ENCODE assay signal across 16 cellular contexts in genomic region chr6:166960609-166960978, GRCh38. TPM values are rescaled to one million over a fixed set of nuclear protein-coding genes. Genes with fewer than 3 reads are reported as not detected.
A peak's percentile ranks its signal among the peaks of the same experiment; 100 is the strongest.
DNase-seq lines count a peak whose midpoint lies in the region; ATAC-seq, FAIRE-seq and TF ChIP-seq lines count a peak whose summit lies in the region.
"Had no signal": no experiment of that assay in that cellular context is flagged by ENCODE, and none has a peak within 500 bp of the region (broad histone marks: within the 10 kb centered on the region; RNA-seq: fewer than 3 reads in every experiment).

No MANE protein-coding gene starts in this region.

- peak overlapping the region; percentile 99 for H3K27ac Mint-ChIP-seq in activated CD4-positive, alpha-beta memory T cell treated with anti-CD3 and anti-CD28 coated beads, Interleukin-2, amount 10 ng/mL, durations not matched to agents 7 days and 5 days
- no peak overlapping the region for H3K27ac Mint-ChIP-seq in activated CD4-positive, alpha-beta memory T cell treated with anti-CD3 and anti-CD28 coated beads for 36 hours
- H3K27ac Mint-ChIP-seq in CD8-positive, alpha-beta T cell = peak overlapping the region; percentile 98

- no peaks in the 10 kb centered on the region for H3K27me3 Mint-ChIP-seq in activated CD4-positive, alpha-beta memory T cell treated with anti-CD3 and anti-CD28 coated beads, Interleukin-2, amount 10 ng/mL, durations not matched to agents 7 days and 5 days
- H3K27me3 Mint-ChIP-seq in activated CD4-positive, alpha-beta memory T cell treated with anti-CD3 and anti-CD28 coated beads for 36 hours = no peaks in the 10 kb centered on the region
- no peaks in the 10 kb centered on the region for H3K27me3 Mint-ChIP-seq in CD8-positive, alpha-beta T cell (ENCODE audit: low read depth)

- peaks cover 10% of the 10 kb centered on the region for H3K9me3 Mint-ChIP-seq in activated CD4-positive, alpha-beta memory T cell treated with anti-CD3 and anti-CD28 coated beads, Interleukin-2, amount 10 ng/mL, durations not matched to agents 7 days and 5 days
- peaks cover 16% of the 10 kb centered on the region for H3K9me3 Mint-ChIP-seq in activated CD4-positive, alpha-beta memory T cell treated with anti-CD3 and anti-CD28 coated beads for 36 hours
- H3K9me3 Mint-ChIP-seq in CD8-positive, alpha-beta T cell = peaks cover 7% of the 10 kb centered on the region

- POLR2A ChIA-PET in activated CD4-positive, alpha-beta memory T cell treated with anti-CD3 and anti-CD28 coated beads, Interleukin-2, amount 10 ng/mL, durations not matched to agents 7 days and 5 days (lab: Charles Lee) = no interaction called here
- POLR2A ChIA-PET in activated CD4-positive, alpha-beta memory T cell treated with anti-CD3 and anti-CD28 coated beads for 36 hours (lab: Charles Lee) = no interaction called here
- POLR2A ChIA-PET in CD8-positive, alpha-beta T cell (lab: Charles Lee) = interaction anchor here (1.3 to 1.5 kb wide), 2 partner anchors 10 to 39 kb away, joined by 3 to 4 read pairs; partner anchors contain the start of gene CEP43

- FAIRE-seq in GM12891 (lab: Jason Lieb, UNC) = no peak
- FAIRE-seq: urothelium cell line had no signal

- H3K36me3 Mint-ChIP-seq in activated CD4-positive, alpha-beta memory T cell treated with anti-CD3 and anti-CD28 coated beads, Interleukin-2, amount 10 ng/mL, durations not matched to agents 7 days and 5 days (ENCODE audit: low read depth) = peaks cover 7% of the 10 kb centered on the region
- H3K36me3 Mint-ChIP-seq in activated CD4-positive, alpha-beta memory T cell treated with anti-CD3 and anti-CD28 coated beads for 36 hours = peaks cover 4% of the 10 kb centered on the region
- peaks cover 4% of the 10 kb centered on the region for H3K36me3 Mint-ChIP-seq in CD8-positive, alpha-beta T cell

- no peak overlapping the region for H3K4me3 ChIP-seq in CD8-positive, alpha-beta T cell (ENCODE audit: low read depth, low read length)
- no peak overlapping the region for H3K4me3 ChIP-seq in colonic mucosa
- peak overlapping the region in 1 of 2 experiments; percentile 100 for H3K4me3 ChIP-seq in neutrophil (ENCODE audit: low read depth in 1 of 2, low read length in 1 of 2)
- H3K4me3 ChIP-seq: cardiac muscle cell, right atrium auricular region had no signal

- TF ChIP-seq POLR2A in GM12891 (IDR thresholded peaks at IDR 0.05; ENCODE audit: low read depth, low read length) = no peak

- no peak for ATAC-seq in CD8-positive, alpha-beta T cell
- ATAC-seq: left ventricle myocardium superior had no signal

- no peak overlapping the region for H3K27ac ChIP-seq in CD8-positive, alpha-beta T cell (ENCODE audit: low read depth, low read length)
- H3K27ac ChIP-seq in colonic mucosa = no peak overlapping the region
- peak overlapping the region; percentile 99 for H3K27ac ChIP-seq in neutrophil
- H3K27ac ChIP-seq: cardiac muscle cell, right atrium auricular region, RWPE1 had no signal

- DNase-seq in activated CD4-positive, alpha-beta memory T cell treated with anti-CD3 and anti-CD28 coated beads, Interleukin-2, amount 10 ng/mL, durations not matched to agents 7 days and 5 days = no peak
- no peak for DNase-seq in activated CD4-positive, alpha-beta memory T cell treated with anti-CD3 and anti-CD28 coated beads for 36 hours
- no peak for DNase-seq in CD8-positive, alpha-beta T cell
- DNase-seq in colonic mucosa (peak; percentile 13), GM19240 (ENCODE audit: insufficient read length, low spot score) (no peak), GM12891 (ENCODE audit: insufficient read length, low spot score) (no peak)
- no peak for DNase-seq in stimulated activated CD4-positive, alpha-beta T cell treated with anti-CD3 and anti-CD28 coated beads, Interleukin-12 subunit alpha, Interleukin-12 subunit beta, amount 100 ng/mL, for 4 hours
- DNase-seq: amygdala, left ventricle myocardium superior, NCI-H2107, substantia nigra had no signal

- no peaks in the 10 kb centered on the region for H3K27me3 ChIP-seq in CD8-positive, alpha-beta T cell (ENCODE audit: insufficient read depth, low read length)
- H3K27me3 ChIP-seq in colonic mucosa (no peaks in the 10 kb centered on the region), neutrophil (no peaks in the 10 kb centered on the region)
- H3K27me3 ChIP-seq: right atrium auricular region had no signal

- peaks cover 33% of the 10 kb centered on the region for H3K4me1 ChIP-seq in CD8-positive, alpha-beta T cell (ENCODE audit: insufficient read depth, low read length)
- peaks cover 13% of the 10 kb centered on the region for H3K4me1 ChIP-seq in colonic mucosa
- peaks cover 44 to 46% of the 10 kb centered on the region in 2 experiments for H3K4me1 ChIP-seq in neutrophil (ENCODE audit: control insufficient read depth in 1 of 2, insufficient read depth in 1 of 2, low read depth in 1 of 2, low read length in 1 of 2)

- CTCF ChIA-PET in activated CD4-positive, alpha-beta memory T cell treated with anti-CD3 and anti-CD28 coated beads, Interleukin-2, amount 10 ng/mL, durations not matched to agents 7 days and 5 days (lab: Charles Lee) = interaction anchor here (2.3 to 3.4 kb wide), 2 partner anchors 9 to 29 kb away, joined by 7 to 24 read pairs; no protein-coding TSS in a partner anchor
- CTCF ChIA-PET in activated CD4-positive, alpha-beta memory T cell treated with anti-CD3 and anti-CD28 coated beads for 36 hours (lab: Charles Lee) = interaction anchor here (1.0 to 1.2 kb wide), 2 partner anchors 13 to 30 kb away, joined by 3 read pairs; no protein-coding TSS in a partner anchor
- CTCF ChIA-PET in CD8-positive, alpha-beta T cell (lab: Charles Lee) = interaction anchor here (2.3 to 3.6 kb wide), 2 partner anchors 29 to 185 kb away, joined by 8 to 23 read pairs; no protein-coding TSS in a partner anchor

- no peaks in the 10 kb centered on the region for H3K9me3 ChIP-seq in CD8-positive, alpha-beta T cell (ENCODE audit: low read length)
- no peaks in the 10 kb centered on the region for H3K9me3 ChIP-seq in colonic mucosa
- no peaks in the 10 kb centered on the region for H3K9me3 ChIP-seq in neutrophil
- H3K9me3 ChIP-seq: right atrium auricular region had no signal

- TF ChIP-seq CTCF in CD8-positive, alpha-beta T cell (IDR thresholded peaks at IDR 0.05) = no peak
- no peak for TF ChIP-seq CTCF in colonic mucosa (IDR thresholded peaks at IDR 0.05)
- TF ChIP-seq CTCF in neutrophil (IDR thresholded peaks at IDR 0.05) = no peak

- intact Hi-C loops in activated CD4-positive, alpha-beta memory T cell treated with anti-CD3 and anti-CD28 coated beads for 36 hours (cut with micrococcal nuclease) = no loop called here
- intact Hi-C loops in CD8-positive, alpha-beta T cell (cut with DNase I, micrococcal nuclease) = no loop called here
- intact Hi-C loops in colonic mucosa (cut with DNase I) = no loop called here

- no peaks in the 10 kb centered on the region for H3K36me3 ChIP-seq in CD8-positive, alpha-beta T cell (ENCODE audit: insufficient read depth, low read length)
- no peaks in the 10 kb centered on the region for H3K36me3 ChIP-seq in colonic mucosa
- no peaks in the 10 kb centered on the region for H3K36me3 ChIP-seq in neutrophil
- H3K36me3 ChIP-seq: cardiac muscle cell, right atrium auricular region had no signal

- H3K9ac ChIP-seq in colonic mucosa (ENCODE audit: low read depth in 2 of 2, low read length in 2 of 2) = no peak overlapping the region

- peaks cover 36% of the 10 kb centered on the region for H3K4me1 Mint-ChIP-seq in activated CD4-positive, alpha-beta memory T cell treated with anti-CD3 and anti-CD28 coated beads, Interleukin-2, amount 10 ng/mL, durations not matched to agents 7 days and 5 days
- H3K4me1 Mint-ChIP-seq in activated CD4-positive, alpha-beta memory T cell treated with anti-CD3 and anti-CD28 coated beads for 36 hours (ENCODE audit: low read depth) = peaks cover 38% of the 10 kb centered on the region
- peaks cover 35% of the 10 kb centered on the region for H3K4me1 Mint-ChIP-seq in CD8-positive, alpha-beta T cell (ENCODE audit: low read depth)

- H3K4me3 Mint-ChIP-seq in activated CD4-positive, alpha-beta memory T cell treated with anti-CD3 and anti-CD28 coated beads, Interleukin-2, amount 10 ng/mL, durations not matched to agents 7 days and 5 days = no peak overlapping the region
- H3K4me3 Mint-ChIP-seq in activated CD4-positive, alpha-beta memory T cell treated with anti-CD3 and anti-CD28 coated beads for 36 hours = no peak overlapping the region
- no peak overlapping the region for H3K4me3 Mint-ChIP-seq in CD8-positive, alpha-beta T cell

TF ChIP-seq in GM12891, 5 proteins besides CTCF, POLR2A, EP300 and RAD21:
- no peak for TF ChIP-seq PAX5 (IDR thresholded peaks at IDR 0.05; ENCODE audit: insufficient read depth, low read length, severe bottlenecking)
- TF ChIP-seq TAF1 (IDR thresholded peaks at IDR 0.05; ENCODE audit: low read depth, low read length) = no peak
- no peak for TF ChIP-seq SPI1 (IDR thresholded peaks at IDR 0.05; ENCODE audit: low read depth, low read length)
- TF ChIP-seq POLR2AphosphoS5 (IDR thresholded peaks at IDR 0.05; ENCODE audit: low read depth, low read length) = no peak
- TF ChIP-seq POU2F2 (IDR thresholded peaks at IDR 0.05; ENCODE audit: low read depth, low read length) = no peak

RNA-seq across cellular contexts. Expression of gene RNASET2, which starts 4.2 kb away (rescaled TPM):
- total RNA-seq in activated CD4-positive, alpha-beta memory T cell treated with anti-CD3 and anti-CD28 coated beads, Interleukin-2, amount 10 ng/mL, durations not matched to agents 7 days and 5 days = 100 to 1,000 TPM; 107 to 112 TPM
- total RNA-seq in activated CD4-positive, alpha-beta memory T cell treated with anti-CD3 and anti-CD28 coated beads for 36 hours = 10 to 100 TPM; 62.5 to 66.1 TPM
- 10 to 100 TPM; 93.1 to 98.9 TPM for total RNA-seq in CD8-positive, alpha-beta T cell
- total RNA-seq in colonic mucosa = 100 to 1,000 TPM in 1 of 2 donors, 10 to 100 TPM in 1; 87.1 to 126 TPM
- 229 TPM for polyA plus RNA-seq in GM12891 (2012; ENCODE audit: low read depth, missing spikeins)

RNA-seq across cellular contexts. Expression of gene CEP43, which starts 38.6 kb away (rescaled TPM):
- 10 to 100 TPM; 21.5 to 22.8 TPM for total RNA-seq in activated CD4-positive, alpha-beta memory T cell treated with anti-CD3 and anti-CD28 coated beads, Interleukin-2, amount 10 ng/mL, durations not matched to agents 7 days and 5 days
- total RNA-seq in activated CD4-positive, alpha-beta memory T cell treated with anti-CD3 and anti-CD28 coated beads for 36 hours = 10 to 100 TPM; 19.5 to 21.3 TPM
- total RNA-seq in CD8-positive, alpha-beta T cell = 1 to 10 TPM; 5.7 to 8.7 TPM
- total RNA-seq in colonic mucosa = 10 to 100 TPM; 17.3 to 23.8 TPM
- polyA plus RNA-seq in GM12891 (2012; ENCODE audit: low read depth, missing spikeins) = 14.7 TPM
